ENCODE assay signal across 8 cellular contexts in the genomic region with DNA sequence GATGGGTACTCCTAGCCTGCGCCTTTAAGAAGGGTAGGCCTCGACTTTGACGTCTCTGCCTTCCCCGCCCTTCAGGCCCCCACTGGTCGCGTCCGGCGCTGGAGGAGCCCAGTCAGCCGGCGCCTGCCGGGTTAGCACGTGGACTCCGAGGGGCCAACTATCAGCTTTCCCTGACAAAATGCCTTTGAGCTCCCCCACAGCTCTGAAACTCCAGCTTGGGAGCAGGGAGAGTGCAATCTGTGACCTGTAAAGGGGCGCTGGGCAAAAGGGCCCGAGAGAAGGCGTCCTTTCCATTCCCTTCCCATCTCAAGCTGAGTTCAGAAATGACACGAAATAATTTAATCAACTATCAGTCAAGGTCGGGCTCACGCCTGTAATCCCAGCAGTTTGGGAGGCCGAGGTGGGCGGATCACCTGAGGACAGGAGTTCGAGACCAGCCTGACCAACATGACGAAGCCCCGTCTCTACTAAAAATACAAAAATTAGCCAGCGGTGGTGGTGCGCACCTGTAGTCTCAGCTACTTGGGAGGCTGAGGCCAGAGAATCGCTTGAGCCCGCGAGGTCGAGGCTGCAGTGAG. TPM values are rescaled to one million over a fixed set of nuclear protein-coding genes. Genes with fewer than 3 reads are reported as not detected.
DNase-seq lines count a peak whose midpoint lies in the region; ATAC-seq, FAIRE-seq and TF ChIP-seq lines count a peak whose summit lies in the region.

No MANE protein-coding gene starts in this region.

- no peak overlapping the region for H3K18ac ChIP-seq in neuronal stem cell (ENCODE audit: low read length)

- H3K4me3 Mint-ChIP-seq in activated T-helper 17 cell treated with anti-CD3 and anti-CD28 coated beads, Interleukin-2, amount 50 U/mL, for 72 hours = peak overlapping the region; percentile 89
- peak overlapping the region; percentile 79 to 85 for H3K4me3 Mint-ChIP-seq in stimulated activated naive CD8-positive, alpha-beta T cell treated with anti-CD3 and anti-CD28 coated beads, Interleukin-15, amount 100 ng/mL, for 72 hours

- TF ChIP-seq CTCF in D721Med (IDR thresholded peaks at IDR 0.05; ENCODE audit: insufficient read depth, missing control alignments) (no peak), RWPE1 (conservative IDR thresholded peaks at IDR 0.05; ENCODE audit: low read depth) (no peak)

- no peak overlapping the region for H4K91ac ChIP-seq in neuronal stem cell (ENCODE audit: low read depth, low read length, poor library complexity)

- H3K4me1 ChIP-seq in neuronal stem cell (ENCODE audit: control insufficient read depth in 2 of 2, insufficient read depth in 1 of 2, low read depth in 1 of 2, low read length in 2 of 2) = peaks cover 4 to 8% of the 10 kb centered on the region in 2 donors

- no CpG with 5 or more reads among the region's 30 CpGs for WGBS in neuronal stem cell (ENCODE audit: extremely low coverage in 2 of 2, insufficient read length in 2 of 2, insufficient replicate concordance in 1 of 2), 2 donors

- no peak overlapping the region for H2BK5ac ChIP-seq in neuronal stem cell (ENCODE audit: low read length)

- no peaks in the 10 kb centered on the region for H3K27me3 ChIP-seq in MG63
- H3K27me3 ChIP-seq in neuronal stem cell (ENCODE audit: control insufficient read depth in 3 of 3, insufficient read depth in 3 of 3, low read depth in 1 of 3, low read length in 3 of 3) = peaks cover 0 to 12% (median 2%) of the 10 kb centered on the region in 3 experiments

- H3K23ac ChIP-seq in neuronal stem cell (ENCODE audit: low read depth, low read length, poor library complexity) = peak overlapping the region; percentile 93

- no peak overlapping the region for H2AK5ac ChIP-seq in neuronal stem cell (ENCODE audit: low read depth, low read length)

- DNase-seq in D721Med (ENCODE audit: insufficient read length, low spot score) = peak; percentile 83
- DNase-seq in MG63 = peak; percentile 99
- DNase-seq in RWPE1 (ENCODE audit: low spot score) = peak; percentile 94
- peak; percentile 95 for DNase-seq in fibroblast of peridontal ligament (ENCODE audit: extremely low read depth)
- DNase-seq in neuronal stem cell (ENCODE audit: low spot score) = peak; percentile 89
- DNase-seq in stimulated activated naive CD8-positive, alpha-beta T cell treated with anti-CD3 and anti-CD28 coated beads, Interleukin-15, amount 100 ng/mL, for 72 hours = peak; percentile 92 to 97

- H3K27ac ChIP-seq in RWPE1 (peak overlapping the region; percentile 99), neuronal stem cell (replicated peaks; ENCODE audit: low read length) (no peak overlapping the region)

- H3K27me3 Mint-ChIP-seq in activated T-helper 17 cell treated with anti-CD3 and anti-CD28 coated beads, Interleukin-2, amount 50 U/mL, for 72 hours = no peaks in the 10 kb centered on the region
- no peaks in the 10 kb centered on the region for H3K27me3 Mint-ChIP-seq in stimulated activated naive CD8-positive, alpha-beta T cell treated with anti-CD3 and anti-CD28 coated beads, Interleukin-15, amount 100 ng/mL, for 72 hours

- H2BK12ac ChIP-seq in neuronal stem cell (ENCODE audit: low read length) = no peak overlapping the region

- no peak overlapping the region for H2BK120ac ChIP-seq in neuronal stem cell (ENCODE audit: low read depth, low read length)

- no peak for FAIRE-seq in D721Med (lab: Jason Lieb, UNC)

- no peak overlapping the region for H2AFZ ChIP-seq in neuronal stem cell (ENCODE audit: low read length)

- H3K36me3 Mint-ChIP-seq in activated T-helper 17 cell treated with anti-CD3 and anti-CD28 coated beads, Interleukin-2, amount 50 U/mL, for 72 hours (ENCODE audit: low read depth) = peaks cover 7% of the 10 kb centered on the region

- no peak overlapping the region for H3K4me2 ChIP-seq in neuronal stem cell (ENCODE audit: insufficient read depth, low read length, poor library complexity, severe bottlenecking)

- H3K9me3 ChIP-seq in MG63 = no peaks in the 10 kb centered on the region
- no peaks in the 10 kb centered on the region for H3K9me3 ChIP-seq in neuronal stem cell (replicated peaks in 1 of 2; ENCODE audit: control insufficient read depth in 2 of 2, insufficient read depth in 1 of 2, low read depth in 1 of 2, low read length in 2 of 2)

- H3K36me3 ChIP-seq in MG63 (peaks cover 16% of the 10 kb centered on the region), neuronal stem cell (replicated peaks in 1 of 2; ENCODE audit: control insufficient read depth in 2 of 2, insufficient read depth in 2 of 2, low read length in 2 of 2) (peaks cover 3 to 6% of the 10 kb centered on the region in 2 donors)

- peak; percentile 50 for ATAC-seq in GM21786 (IDR thresholded peaks at IDR 0.05; ENCODE audit: unreplicated experiment)
- ATAC-seq in activated T-helper 17 cell treated with anti-CD3 and anti-CD28 coated beads, Interleukin-2, amount 50 U/mL, for 72 hours (replicated peaks) = peak; percentile 57
- peak; percentile 81 for ATAC-seq in stimulated activated naive CD8-positive, alpha-beta T cell treated with anti-CD3 and anti-CD28 coated beads, Interleukin-15, amount 100 ng/mL, for 72 hours

- CTCF ChIA-PET in RWPE1 (lab: Yijun Ruan, JAX) = interaction anchor here (0.6 kb wide), 1 partner anchor 19 kb away, joined by 3 read pairs; no protein-coding TSS in a partner anchor

- H3K9ac ChIP-seq in neuronal stem cell (ENCODE audit: low read depth, low read length, poor library complexity) = no peak overlapping the region

- no peak overlapping the region for H2BK15ac ChIP-seq in neuronal stem cell (ENCODE audit: low read length)

- H3K79me1 ChIP-seq in neuronal stem cell (ENCODE audit: low read depth, low read length) = peaks cover 12% of the 10 kb centered on the region

- H3K14ac ChIP-seq in neuronal stem cell (ENCODE audit: low read length) = no peak overlapping the region

- H3K4me3 ChIP-seq in MG63 (peak overlapping the region; percentile 17), neuronal stem cell (ENCODE audit: low read length in 2 of 2) (no peak overlapping the region)

- peak overlapping the region; percentile 90 for H3K27ac Mint-ChIP-seq in activated T-helper 17 cell treated with anti-CD3 and anti-CD28 coated beads, Interleukin-2, amount 50 U/mL, for 72 hours
- H3K27ac Mint-ChIP-seq in stimulated activated naive CD8-positive, alpha-beta T cell treated with anti-CD3 and anti-CD28 coated beads, Interleukin-15, amount 100 ng/mL, for 72 hours = peak overlapping the region in 1 of 2 donors; percentile 59

- H4K8ac ChIP-seq in neuronal stem cell (ENCODE audit: low read depth, low read length) = no peak overlapping the region

- H3K4me1 Mint-ChIP-seq in activated T-helper 17 cell treated with anti-CD3 and anti-CD28 coated beads, Interleukin-2, amount 50 U/mL, for 72 hours = no peaks in the 10 kb centered on the region
- H3K4me1 Mint-ChIP-seq in stimulated activated naive CD8-positive, alpha-beta T cell treated with anti-CD3 and anti-CD28 coated beads, Interleukin-15, amount 100 ng/mL, for 72 hours = peaks cover 46% of the 10 kb centered on the region

- H3K9me3 Mint-ChIP-seq in activated T-helper 17 cell treated with anti-CD3 and anti-CD28 coated beads, Interleukin-2, amount 50 U/mL, for 72 hours = no peaks in the 10 kb centered on the region
- no peaks in the 10 kb centered on the region for H3K9me3 Mint-ChIP-seq in stimulated activated naive CD8-positive, alpha-beta T cell treated with anti-CD3 and anti-CD28 coated beads, Interleukin-15, amount 100 ng/mL, for 72 hours

- POLR2A ChIA-PET in RWPE1 (lab: Yijun Ruan, JAX; ENCODE audit: low non-redundant PET) = interaction anchor here (0.6 to 1.0 kb wide), 4 partner anchors 25 to 187 kb away, joined by 3 to 4 read pairs (median 3); no protein-coding TSS in a partner anchor

- no peak overlapping the region for H3K4ac ChIP-seq in neuronal stem cell (ENCODE audit: low read length)

RNA-seq across cellular contexts. Expression of a gene that starts 2.3 kb away (rescaled TPM):
- 142 and 155 TPM in 2 replicates for total RNA-seq in MG63 (2014; rRNA removed; shearing (Covaris generic); ENCODE audit: low replicate concordance)
- 100 to 1,000 TPM in 1 of 2 donors, 10 to 100 TPM in 1; 60.3 to 114 TPM for total RNA-seq in activated T-helper 17 cell treated with anti-CD3 and anti-CD28 coated beads, Interleukin-2, amount 50 U/mL, for 72 hours
- polyA plus RNA-seq in neuronal stem cell (2013, experiment 1 of 2) = 84.8 TPM
- polyA plus RNA-seq in neuronal stem cell (2013, experiment 2 of 2) = 84.0 TPM

RNA-seq across cellular contexts. Expression of a gene that starts 18.1 kb away (rescaled TPM):
- 109 and 170 TPM in 2 replicates for total RNA-seq in MG63 (2014; rRNA removed; shearing (Covaris generic); ENCODE audit: low replicate concordance)
- total RNA-seq in activated T-helper 17 cell treated with anti-CD3 and anti-CD28 coated beads, Interleukin-2, amount 50 U/mL, for 72 hours = 10 to 100 TPM; 48.5 to 54.5 TPM
- polyA plus RNA-seq in neuronal stem cell (2013, experiment 1 of 2) = 54.1 TPM
- 53.7 TPM for polyA plus RNA-seq in neuronal stem cell (2013, experiment 2 of 2)

RNA-seq across cellular contexts. Expression of a gene that starts 18.6 kb away (rescaled TPM):
- not detected in 2 replicates for total RNA-seq in MG63 (2014; rRNA removed; shearing (Covaris generic); ENCODE audit: low replicate concordance)
- total RNA-seq in activated T-helper 17 cell treated with anti-CD3 and anti-CD28 coated beads, Interleukin-2, amount 50 U/mL, for 72 hours = under 1 TPM; 0.41 to 0.53 TPM
- polyA plus RNA-seq in neuronal stem cell (2013, experiment 1 of 2) = 0.25 TPM
- polyA plus RNA-seq in neuronal stem cell (2013, experiment 2 of 2) = 0.19 TPM

RNA-seq across cellular contexts. Expression of a gene that starts 36.7 kb away (rescaled TPM):
- 2.1 and 9.3 TPM in 2 replicates for total RNA-seq in MG63 (2014; rRNA removed; shearing (Covaris generic); ENCODE audit: low replicate concordance)
- under 1 TPM; 0.17 to 0.32 TPM for total RNA-seq in activated T-helper 17 cell treated with anti-CD3 and anti-CD28 coated beads, Interleukin-2, amount 50 U/mL, for 72 hours
- 34.5 TPM for polyA plus RNA-seq in neuronal stem cell (2013, experiment 1 of 2)
- polyA plus RNA-seq in neuronal stem cell (2013, experiment 2 of 2) = 33.1 TPM

RNA-seq across cellular contexts. Expression of a gene that starts 59.0 kb away (rescaled TPM):
- not detected in 2 replicates for total RNA-seq in MG63 (2014; rRNA removed; shearing (Covaris generic); ENCODE audit: low replicate concordance)
- total RNA-seq in activated T-helper 17 cell treated with anti-CD3 and anti-CD28 coated beads, Interleukin-2, amount 50 U/mL, for 72 hours = not detected
- polyA plus RNA-seq in neuronal stem cell (2013, experiment 1 of 2) = 0.03 TPM
- polyA plus RNA-seq in neuronal stem cell (2013, experiment 2 of 2) = not detected
